8 cellular contexts compared by ENCODE assay signal in the genomic region with DNA sequence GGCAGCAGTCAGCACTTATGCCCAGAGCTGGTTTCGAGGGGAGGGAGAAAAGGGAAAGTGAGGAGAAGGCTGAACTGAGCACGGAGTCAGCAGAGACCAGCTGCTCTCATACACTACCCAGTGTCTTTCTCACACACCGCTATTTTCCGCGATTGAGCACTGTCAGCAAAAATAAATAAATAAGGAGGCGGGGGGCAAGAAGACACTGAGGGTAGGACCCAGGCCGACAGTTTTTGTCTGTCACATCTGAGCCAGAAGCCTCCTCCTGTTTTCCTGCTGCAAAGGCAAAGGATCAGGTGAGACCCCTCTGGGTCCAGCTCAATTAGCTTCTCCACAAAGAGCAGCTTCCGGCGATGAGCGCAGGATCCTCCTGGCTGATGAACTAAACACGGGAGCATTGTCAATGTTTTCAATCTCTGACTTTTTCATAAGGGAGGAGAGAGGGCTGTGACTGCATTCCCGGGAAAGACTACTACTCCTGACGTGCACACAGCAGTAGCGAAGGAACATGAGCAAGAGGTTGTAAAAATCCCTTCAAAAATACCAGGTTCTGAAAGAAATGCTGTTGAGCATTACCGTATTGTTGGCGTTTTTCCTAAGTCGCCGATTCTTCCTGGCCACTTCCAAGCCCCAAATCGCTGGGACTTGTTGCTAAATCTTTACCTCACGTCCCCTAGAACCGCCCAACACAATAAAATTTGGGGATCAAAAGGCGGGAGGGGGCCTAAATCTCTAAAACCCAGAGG. TPM values are rescaled to one million over a fixed set of nuclear protein-coding genes. Genes with fewer than 3 reads are reported as not detected.
DNase-seq lines count a peak whose midpoint lies in the region; ATAC-seq and TF ChIP-seq lines count a peak whose summit lies in the region.

No MANE protein-coding gene starts in this region.

- peak; percentile 52 for DNase-seq in COR-L47 (lab: John Stamatoyannopoulos, UW)
- no peak for DNase-seq in activated CD8-positive, alpha-beta T cell treated with anti-CD3 and anti-CD28 coated beads, Interleukin-2, amount 10 ng/mL, durations not matched to agents 7 days and 5 days
- DNase-seq in glutamatergic neuron, result peak; percentile 43
- peak; percentile 31 for DNase-seq in renal cortical epithelial cell (ENCODE audit: low read depth)

- H3K27ac Mint-ChIP-seq in IgD-negative memory B cell, result peak overlapping the region in 1 of 3 donors; percentile 44
- H3K27ac Mint-ChIP-seq in activated CD8-positive, alpha-beta T cell treated with anti-CD3 and anti-CD28 coated beads, Interleukin-2, amount 10 ng/mL, durations not matched to agents 7 days and 5 days, result no peak overlapping the region
- H3K27ac Mint-ChIP-seq in glutamatergic neuron (ENCODE audit: unreplicated experiment), result peak overlapping the region; percentile 89

- H3K27me3 Mint-ChIP-seq in IgD-negative memory B cell, result peaks cover 49% of the 10 kb centered on the region
- peaks cover 58% of the 10 kb centered on the region for H3K27me3 Mint-ChIP-seq in activated CD8-positive, alpha-beta T cell treated with anti-CD3 and anti-CD28 coated beads, Interleukin-2, amount 10 ng/mL, durations not matched to agents 7 days and 5 days (ENCODE audit: low read depth)
- peaks cover 4% of the 10 kb centered on the region for H3K27me3 Mint-ChIP-seq in glutamatergic neuron (ENCODE audit: unreplicated experiment)

- TF ChIP-seq CTCF in glutamatergic neuron (IDR thresholded peaks at IDR 0.05; ENCODE audit: partially characterized antibody, unreplicated experiment), result no peak

- CTCF ChIA-PET in activated CD8-positive, alpha-beta T cell treated with anti-CD3 and anti-CD28 coated beads, Interleukin-2, amount 10 ng/mL, durations not matched to agents 7 days and 5 days (lab: Charles Lee), result no interaction called here

- H3K4me1 Mint-ChIP-seq in IgD-negative memory B cell (peaks cover 11 to 20% (median 12%) of the 10 kb centered on the region in 3 donors), glutamatergic neuron (ENCODE audit: low read depth, unreplicated experiment) (peaks cover 5% of the 10 kb centered on the region)
- peaks cover 13% of the 10 kb centered on the region for H3K4me1 Mint-ChIP-seq in activated CD8-positive, alpha-beta T cell treated with anti-CD3 and anti-CD28 coated beads, Interleukin-2, amount 10 ng/mL, durations not matched to agents 7 days and 5 days (ENCODE audit: low read depth)

- H3K9me3 Mint-ChIP-seq in IgD-negative memory B cell (peaks cover 0 to 1% (median 0%) of the 10 kb centered on the region in 3 donors), glutamatergic neuron (ENCODE audit: unreplicated experiment) (peaks cover 15% of the 10 kb centered on the region)
- H3K9me3 Mint-ChIP-seq in activated CD8-positive, alpha-beta T cell treated with anti-CD3 and anti-CD28 coated beads, Interleukin-2, amount 10 ng/mL, durations not matched to agents 7 days and 5 days (ENCODE audit: insufficient read depth), result no peaks in the 10 kb centered on the region

- ATAC-seq in activated CD8-positive, alpha-beta T cell treated with anti-CD3 and anti-CD28 coated beads, Interleukin-2, amount 10 ng/mL, durations not matched to agents 7 days and 5 days, result no peak
- ATAC-seq in HG03432 (IDR thresholded peaks at IDR 0.05; ENCODE audit: unreplicated experiment) (no peak), GM21576 (IDR thresholded peaks at IDR 0.05; ENCODE audit: unreplicated experiment) (no peak), GM18520 (IDR thresholded peaks at IDR 0.05; ENCODE audit: unreplicated experiment) (no peak)

- H3K4me3 Mint-ChIP-seq in IgD-negative memory B cell (peak overlapping the region; percentile 38 to 87 (median 74)), glutamatergic neuron (ENCODE audit: unreplicated experiment) (peak overlapping the region; percentile 97)
- peak overlapping the region; percentile 29 for H3K4me3 Mint-ChIP-seq in activated CD8-positive, alpha-beta T cell treated with anti-CD3 and anti-CD28 coated beads, Interleukin-2, amount 10 ng/mL, durations not matched to agents 7 days and 5 days

- no peaks in the 10 kb centered on the region for H3K36me3 Mint-ChIP-seq in IgD-negative memory B cell
- H3K36me3 Mint-ChIP-seq in activated CD8-positive, alpha-beta T cell treated with anti-CD3 and anti-CD28 coated beads, Interleukin-2, amount 10 ng/mL, durations not matched to agents 7 days and 5 days (ENCODE audit: low read depth), result no peaks in the 10 kb centered on the region
- no peaks in the 10 kb centered on the region for H3K36me3 Mint-ChIP-seq in glutamatergic neuron (ENCODE audit: unreplicated experiment)

- POLR2A ChIA-PET in activated CD8-positive, alpha-beta T cell treated with anti-CD3 and anti-CD28 coated beads, Interleukin-2, amount 10 ng/mL, durations not matched to agents 7 days and 5 days (lab: Charles Lee), result no interaction called here

RNA-seq across cellular contexts. Expression of a gene that starts 1.2 kb away (rescaled TPM):
- 0.30 TPM for polyA plus RNA-seq in IgD-negative memory B cell
- total RNA-seq in activated CD8-positive, alpha-beta T cell treated with anti-CD3 and anti-CD28 coated beads, Interleukin-2, amount 10 ng/mL, durations not matched to agents 7 days and 5 days, result not detected
- total RNA-seq in glutamatergic neuron (ENCODE audit: unreplicated experiment) (43.8 TPM), renal cortical epithelial cell (4.3 and 4.9 TPM in 2 replicates)

Comparison
In these comparisons a context has a peak if more than half of its experiments do, and no peak if none do; other contexts are left out.
1. H3K4me3 Mint-ChIP-seq: peak in every context shown above with its lines; median percentile 97 in glutamatergic neuron; 74 in IgD-negative memory B cell; 29 in activated CD8-positive, alpha-beta T cell treated with anti-CD3 and anti-CD28 coated beads, Interleukin-2, amount 10 ng/mL, durations not matched to agents 7 days and 5 days.